18 cellular contexts compared by ENCODE assay signal in the genomic region with DNA sequence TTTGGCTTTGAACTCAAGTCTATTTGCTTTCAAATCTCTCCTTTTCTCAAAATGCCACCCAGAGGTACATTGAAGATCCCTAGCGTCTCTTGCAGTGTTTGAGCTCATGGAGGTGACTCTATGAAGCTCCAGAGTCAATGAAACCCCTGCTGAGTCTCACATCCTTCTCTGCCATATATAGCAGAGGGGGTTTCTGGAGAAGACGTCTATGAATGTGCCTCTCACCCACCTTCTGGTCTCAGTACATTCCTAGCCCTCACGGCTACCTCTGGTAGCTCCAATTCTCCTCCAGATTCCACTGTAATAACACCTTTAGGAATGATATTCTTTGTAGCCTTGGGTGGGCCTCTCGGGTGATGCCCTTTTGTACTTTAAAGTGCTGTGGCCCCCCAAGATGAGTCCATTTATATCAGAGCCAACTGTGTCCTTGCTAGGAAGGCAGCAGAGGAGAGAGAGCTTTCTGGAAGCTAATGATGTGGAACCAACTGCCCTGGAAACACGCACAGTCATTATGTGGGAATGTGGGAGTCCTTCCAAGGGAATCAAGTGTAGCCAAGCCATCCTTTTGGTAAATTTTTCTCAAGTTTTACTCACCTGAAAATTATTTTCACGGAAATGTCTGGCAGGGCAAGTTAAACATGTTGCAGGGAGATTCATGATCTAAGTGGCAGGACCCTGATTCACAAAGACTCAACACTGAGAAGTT.
DNase-seq lines count a peak whose midpoint lies in the region; ATAC-seq and TF ChIP-seq lines count a peak whose summit lies in the region.
"Had no signal": no experiment of that assay in that cellular context is flagged by ENCODE, and none has a peak within 500 bp of the region (broad histone marks: within the 10 kb centered on the region; RNA-seq: fewer than 3 reads in every experiment).

No MANE protein-coding gene starts in this region.

- POLR2A ChIA-PET in SK-N-SH (lab: Yijun Ruan, JAX) = no interaction called here

- TF ChIP-seq EP300 in SK-N-SH (IDR thresholded peaks at IDR 0.05; ENCODE audit: borderline replicate concordance in 1 of 2, low read depth in 1 of 2, low read length in 1 of 2) = no peak

- H3K9ac ChIP-seq in SK-N-SH = no peak overlapping the region
- H3K9ac ChIP-seq: neural progenitor cell had no signal

- H3K9me2 ChIP-seq in SK-N-SH = no peaks in the 10 kb centered on the region

- H3K9me3 Mint-ChIP-seq in stimulated activated memory B cell treated with anti-CD40 and anti-IgM and Interleukin-4, amounts not matched to agents 10 μg/mL and 1 μg/mL and 100 μg/mL, for 72 hours = no peaks in the 10 kb centered on the region
- H3K9me3 Mint-ChIP-seq: activated naive CD4-positive, alpha-beta T cell treated with anti-CD3 and anti-CD28 coated beads for 36 hours; mesothelial cell of epicardium; neural progenitor cell had no signal

- H3K4me3 ChIP-seq in SK-N-SH (ENCODE audit: low read depth in 2 of 2, low read length in 1 of 2) = no peak overlapping the region
- no peak overlapping the region for H3K4me3 ChIP-seq in RWPE2 (ENCODE audit: severe bottlenecking)
- H3K4me3 ChIP-seq: gastroesophageal sphincter, neural progenitor cell, sigmoid colon had no signal

- H3K36me3 Mint-ChIP-seq in stimulated activated memory B cell treated with anti-CD40 and anti-IgM and Interleukin-4, amounts not matched to agents 10 μg/mL and 1 μg/mL and 100 μg/mL, for 72 hours = no peaks in the 10 kb centered on the region
- H3K36me3 Mint-ChIP-seq: mesothelial cell of epicardium, neural progenitor cell had no signal

- no peak for TF ChIP-seq RAD21 in SK-N-SH (IDR thresholded peaks at IDR 0.05; ENCODE audit: low read length)

- H3K4me1 Mint-ChIP-seq in stimulated activated memory B cell treated with anti-CD40 and anti-IgM and Interleukin-4, amounts not matched to agents 10 μg/mL and 1 μg/mL and 100 μg/mL, for 72 hours = no peaks in the 10 kb centered on the region
- H3K4me1 Mint-ChIP-seq: mesothelial cell of epicardium, neural progenitor cell had no signal

- peaks cover 0 to 8% of the 10 kb centered on the region in 2 experiments; a peak in 1 of 4 replicates for H3K4me1 ChIP-seq in SK-N-SH (ENCODE audit: control insufficient read depth in 1 of 2, insufficient read depth in 2 of 2, low read depth in 1 of 2, low read length in 1 of 2)
- peaks cover 21% of the 10 kb centered on the region for H3K4me1 ChIP-seq in RWPE2 (ENCODE audit: insufficient read depth, poor library complexity, severe bottlenecking)
- H3K4me1 ChIP-seq: neural progenitor cell had no signal

- TF ChIP-seq CTCF in SK-N-SH (IDR thresholded peaks at IDR 0.05) (no peak), RWPE2 (IDR thresholded peaks at IDR 0.05; ENCODE audit: poor library complexity, severe bottlenecking) (no peak)

- H3K27me3 Mint-ChIP-seq in stimulated activated memory B cell treated with anti-CD40 and anti-IgM and Interleukin-4, amounts not matched to agents 10 μg/mL and 1 μg/mL and 100 μg/mL, for 72 hours = peaks cover 6% of the 10 kb centered on the region

- 21% methylated on average over 6 of the region's 6 CpGs for WGBS in SK-N-SH (ENCODE audit: low lambda C conversion rate)

- H3K9me3 ChIP-seq in SK-N-SH (no peaks in the 10 kb centered on the region), RWPE2 (ENCODE audit: severe bottlenecking) (no peaks in the 10 kb centered on the region)
- H3K9me3 ChIP-seq: gastroesophageal sphincter, sigmoid colon had no signal

- H3K27ac Mint-ChIP-seq in stimulated activated memory B cell treated with anti-CD40 and anti-IgM and Interleukin-4, amounts not matched to agents 10 μg/mL and 1 μg/mL and 100 μg/mL, for 72 hours = no peak overlapping the region
- H3K27ac Mint-ChIP-seq: activated naive CD4-positive, alpha-beta T cell treated with anti-CD3 and anti-CD28 coated beads for 36 hours; mesothelial cell of epicardium; neural progenitor cell had no signal

- no peak overlapping the region for H3K4me3 Mint-ChIP-seq in stimulated activated memory B cell treated with anti-CD40 and anti-IgM and Interleukin-4, amounts not matched to agents 10 μg/mL and 1 μg/mL and 100 μg/mL, for 72 hours
- H3K4me3 Mint-ChIP-seq: activated naive CD4-positive, alpha-beta T cell treated with anti-CD3 and anti-CD28 coated beads for 36 hours; mesothelial cell of epicardium; neural progenitor cell had no signal

- no peak for ATAC-seq in SK-N-SH treated with all-trans-retinoic acid at 6 μM for 48 hours
- peak; percentile 96 for ATAC-seq in RWPE2 (ENCODE audit: low read depth)
- no peak for ATAC-seq in HG03095 (IDR thresholded peaks at IDR 0.05; ENCODE audit: unreplicated experiment)
- ATAC-seq in stimulated activated memory B cell treated with anti-CD40 and anti-IgM and Interleukin-4, amounts not matched to agents 10 μg/mL and 1 μg/mL and 100 μg/mL, for 72 hours = no peak
- ATAC-seq: gastroesophageal sphincter, Right ventricle myocardium inferior had no signal

- DNase-seq in SK-N-SH (no peak), RWPE2 (ENCODE audit: low spot score) (no peak), iris pigment epithelial cell (ENCODE audit: low read depth) (peak; percentile 19), epidermal melanocyte (ENCODE audit: insufficient read length, low spot score) (no peak), NCI-H1105 (lab: John Stamatoyannopoulos, UW) (no peak)
- DNase-seq: activated CD4-positive, alpha-beta T cell treated with anti-CD3 and anti-CD28 coated beads for 4 hours; activated naive CD4-positive, alpha-beta T cell treated with anti-CD3 and anti-CD28 coated beads for 36 hours; effector CD4-positive, alpha-beta T cell; GF-D8; NCI-H2171 treated with DMSO at 0.1 percent for 48 hours; sigmoid colon had no signal

- H3K36me3 ChIP-seq in SK-N-SH (replicated peaks in 1 of 2; ENCODE audit: control insufficient read depth in 1 of 2, insufficient read depth in 2 of 2, low read length in 1 of 2) (no peaks in the 10 kb centered on the region), RWPE2 (ENCODE audit: low read depth) (no peaks in the 10 kb centered on the region)
- H3K36me3 ChIP-seq: gastroesophageal sphincter, neural progenitor cell, sigmoid colon had no signal

- H3K4me2 ChIP-seq in SK-N-SH = peak overlapping the region; percentile 3; the same call in 1 of the 2 replicates
- H3K4me2 ChIP-seq: neural progenitor cell had no signal

- H2AFZ ChIP-seq in SK-N-SH (ENCODE audit: low read depth) = no peak overlapping the region
- H2AFZ ChIP-seq: neural progenitor cell had no signal

- no peaks in the 10 kb centered on the region for H3K79me2 ChIP-seq in SK-N-SH (ENCODE audit: insufficient read depth)

- H3K27ac ChIP-seq in SK-N-SH (ENCODE audit: low read depth in 2 of 2, low read length in 1 of 2) (peak overlapping the region in 1 of 2 experiments; percentile 35; a peak in 1 of 4 replicates), RWPE2 (ENCODE audit: poor library complexity, severe bottlenecking) (peak overlapping the region; percentile 86)
- H3K27ac ChIP-seq: gastroesophageal sphincter, neural progenitor cell, sigmoid colon had no signal

- no peaks in the 10 kb centered on the region for H4K20me1 ChIP-seq in SK-N-SH (ENCODE audit: insufficient read depth)

- H3K27me3 ChIP-seq in SK-N-SH (ENCODE audit: insufficient read depth) (no peaks in the 10 kb centered on the region), RWPE2 (ENCODE audit: insufficient read depth, poor library complexity, severe bottlenecking) (no peaks in the 10 kb centered on the region)
- H3K27me3 ChIP-seq: sigmoid colon had no signal

- H3F3A ChIP-seq in SK-N-SH (replicated peaks; ENCODE audit: insufficient read depth) = no peaks in the 10 kb centered on the region

- CTCF ChIA-PET in SK-N-SH (lab: Yijun Ruan, JAX) = interaction anchor here (1.5 kb wide), 1 partner anchor 9 kb away, joined by 4 read pairs; no protein-coding TSS in a partner anchor

TF ChIP-seq in SK-N-SH treated with all-trans-retinoic acid at 6 μM for 48 hours, 23 proteins besides CTCF, POLR2A, EP300 and RAD21:
- TF ChIP-seq ZFP3 (CRISPR knock-in tag; IDR thresholded peaks at IDR 0.05) (no peak), CSDC2 (CRISPR knock-in tag; IDR thresholded peaks at IDR 0.05) (no peak), ZNF70 (CRISPR knock-in tag; IDR thresholded peaks at IDR 0.05) (no peak), OSR1 (CRISPR knock-in tag; IDR thresholded peaks at IDR 0.05) (no peak)
TF ChIP-seq in SK-N-SH treated with all-trans-retinoic acid at 6 μM for 48 hours: peak in this region for 0.
